In the genomic region with DNA sequence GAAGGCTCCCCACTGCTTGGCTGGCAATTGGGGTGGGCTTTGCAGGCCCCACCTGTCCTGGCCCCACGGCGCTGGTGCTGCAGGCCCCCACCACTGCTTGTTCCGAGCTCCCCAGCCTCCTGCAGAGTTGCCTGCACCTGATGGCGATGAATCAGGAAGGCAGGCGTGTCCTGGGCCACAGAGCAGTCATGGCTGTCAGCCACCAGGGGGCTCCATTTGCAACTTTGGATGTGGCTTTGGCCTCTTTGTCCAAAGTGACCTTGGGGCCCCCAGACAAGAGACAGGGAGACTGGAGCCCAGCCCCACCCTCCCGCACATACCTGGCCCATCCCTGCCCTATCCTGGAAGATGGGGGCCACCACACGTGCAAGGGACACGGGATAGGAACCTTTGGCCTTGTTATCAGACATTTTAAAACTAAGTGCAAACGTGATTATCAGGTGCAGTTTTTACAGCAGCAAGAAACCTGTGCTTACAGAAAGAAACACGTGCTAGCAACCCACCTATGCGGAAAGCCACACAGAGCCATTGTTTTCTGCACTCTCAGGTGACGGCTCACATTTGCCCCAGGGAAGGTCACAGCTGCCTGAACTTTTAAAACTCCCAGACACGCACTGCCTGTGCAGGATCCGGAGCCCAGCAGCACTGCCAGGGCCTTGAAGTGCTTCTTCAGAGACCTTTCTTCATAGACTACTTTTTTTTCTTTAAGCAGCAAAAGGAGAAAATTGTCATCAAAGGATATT, we compare ENCODE assay signal across 8 cellular contexts. TPM values are rescaled to one million over a fixed set of nuclear protein-coding genes. Genes with fewer than 3 reads are reported as not detected.
DNase-seq lines count a peak whose midpoint lies in the region; ATAC-seq and TF ChIP-seq lines count a peak whose summit lies in the region.

A gene with protein sequence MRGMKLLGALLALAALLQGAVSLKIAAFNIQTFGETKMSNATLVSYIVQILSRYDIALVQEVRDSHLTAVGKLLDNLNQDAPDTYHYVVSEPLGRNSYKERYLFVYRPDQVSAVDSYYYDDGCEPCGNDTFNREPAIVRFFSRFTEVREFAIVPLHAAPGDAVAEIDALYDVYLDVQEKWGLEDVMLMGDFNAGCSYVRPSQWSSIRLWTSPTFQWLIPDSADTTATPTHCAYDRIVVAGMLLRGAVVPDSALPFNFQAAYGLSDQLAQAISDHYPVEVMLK (plus strand): TSS at position 443 of the 743 bp plus-strand sequence. CDS start 683 bp downstream, outside the sequence.

- intact Hi-C loops in spleen (cut with DNase I; ENCODE audit: low total_unique reads): no loop called here

- H3K4me2 ChIP-seq in DND-41 (ENCODE audit: insufficient read depth, low read length): no peak within 1 kb of the TSS

- H3K27ac ChIP-seq in DND-41 (ENCODE audit: low read length): no peak within 1 kb of the TSS
- peak within 1 kb of the TSS in 1 of 8 donors; percentile 7 for H3K27ac ChIP-seq in spleen

- no peak within 1 kb of the TSS for H2AFZ ChIP-seq in DND-41 (ENCODE audit: low read depth, low read length)

- H3K9ac ChIP-seq in DND-41 (ENCODE audit: low read depth, low read length): no peak within 1 kb of the TSS

- H3K36me3 ChIP-seq in DND-41 (ENCODE audit: insufficient read depth, low read length) (peaks cover 59% of the 10 kb centered on the region), spleen (peaks cover 2 to 80% (median 53%) of the 10 kb centered on the region in 6 donors)

- H3K4me3 ChIP-seq in DND-41 (ENCODE audit: low read depth in 1 of 2, low read length in 2 of 2) (no peak within 1 kb of the TSS), spleen (no peak within 1 kb of the TSS)

- peaks cover 2% of the 10 kb centered on the region for H4K20me1 ChIP-seq in DND-41 (ENCODE audit: insufficient read depth, low read length)

- TF ChIP-seq CTCF in DND-41 (IDR thresholded peaks at IDR 0.05; ENCODE audit: borderline replicate concordance, extremely low read depth, low read length, poor library complexity, severe bottlenecking): peak; percentile 77
- peak; percentile 41 to 88 (median 72) for TF ChIP-seq CTCF in spleen (IDR thresholded peaks at IDR 0.05 in 8 of 11, conservative IDR thresholded peaks at IDR 0.05 in 3 of 11)

- no peaks in the 10 kb centered on the region for H3K79me2 ChIP-seq in DND-41 (ENCODE audit: insufficient read depth, low read length)

- H3K4me1 ChIP-seq in DND-41 (ENCODE audit: insufficient read depth, low read length): no peaks in the 10 kb centered on the region
- H3K4me1 ChIP-seq in spleen: peaks cover 0 to 6% (median 0%) of the 10 kb centered on the region in 6 donors

- TF ChIP-seq POLR2A in spleen (IDR thresholded peaks at IDR 0.05): no peak

- WGBS in spleen, 5 donors: 70 to 79% (median 72%) methylated on average over 13 to 14 of the region's 14 CpGs

- peak; percentile 71 for ATAC-seq in DND-41 (ENCODE audit: insufficient read depth, low read depth)
- ATAC-seq in HG03439 (IDR thresholded peaks at IDR 0.05; ENCODE audit: unreplicated experiment): no peak
- no peak for ATAC-seq in HG03095 (IDR thresholded peaks at IDR 0.05; ENCODE audit: unreplicated experiment)

- H3K9me3 ChIP-seq in DND-41 (ENCODE audit: insufficient read depth, low read length, severe bottlenecking) (no peaks in the 10 kb centered on the region), spleen (no peaks in the 10 kb centered on the region)

- DNase-seq in DND-41: peak; percentile 54
- DNase-seq in HUDEP-2 (lab: John Stamatoyannopoulos, UW; ENCODE audit: unreplicated experiment in 76 of 76): peak in 63 of 76 experiments; percentile 3 to 76 (median 46)
- peak in 3 of 5 donors; percentile 26 to 54 (median 37) for DNase-seq in T-helper 1 cell
- DNase-seq in amniotic epithelial cell (ENCODE audit: low read depth): peak; percentile 59
- peak; percentile 70 for DNase-seq in hepatic stellate cell (ENCODE audit: low spot score)
- peak; percentile 85 for DNase-seq in spleen

- H3K27me3 ChIP-seq in DND-41 (ENCODE audit: insufficient read depth, low read length, poor library complexity) (no peaks in the 10 kb centered on the region), spleen (replicated peaks in 1 of 7) (no peaks in the 10 kb centered on the region)

RNA-seq across cellular contexts. Expression of the gene that starts here (rescaled TPM):
- 10 to 100 TPM; 23.9 to 51.9 (median 26.7) TPM for total RNA-seq in spleen
- 10 to 100 TPM in 1 of 3 donors, 1 to 10 TPM in 2; 6.1 to 16.9 (median 8.2) TPM for polyA plus RNA-seq in spleen
